In genomic region chr2:46351388-46352141, GRCh38 we compare ENCODE assay signal across 9 cellular contexts. TPM values are rescaled to one million over a fixed set of nuclear protein-coding genes. Genes with fewer than 3 reads are reported as not detected.
DNase-seq lines count a peak whose midpoint lies in the region; ATAC-seq and TF ChIP-seq lines count a peak whose summit lies in the region.
"Had no signal": no experiment of that assay in that cellular context is flagged by ENCODE, and none has a peak within 500 bp of the region (broad histone marks: within the 10 kb centered on the region; RNA-seq: fewer than 3 reads in every experiment).

No MANE protein-coding gene starts in this region.

- no peaks in the 10 kb centered on the region for H3K9me3 Mint-ChIP-seq in CD8-positive, alpha-beta memory T cell
- H3K9me3 Mint-ChIP-seq in activated CD8-positive, alpha-beta memory T cell treated with anti-CD3 and anti-CD28 coated beads, Interleukin-2, amount 10 ng/mL, durations not matched to agents 7 days and 5 days (ENCODE audit: low read depth): no peaks in the 10 kb centered on the region

- H3K27me3 Mint-ChIP-seq in CD8-positive, alpha-beta memory T cell: no peaks in the 10 kb centered on the region
- H3K27me3 Mint-ChIP-seq in activated CD8-positive, alpha-beta memory T cell treated with anti-CD3 and anti-CD28 coated beads, Interleukin-2, amount 10 ng/mL, durations not matched to agents 7 days and 5 days: no peaks in the 10 kb centered on the region

- ATAC-seq in activated CD8-positive, alpha-beta memory T cell treated with anti-CD3 and anti-CD28 coated beads, Interleukin-2, amount 10 ng/mL, durations not matched to agents 7 days and 5 days: peak; percentile 88
- ATAC-seq in HG03159 (IDR thresholded peaks at IDR 0.05; ENCODE audit: unreplicated experiment) (no peak), GM19351 (IDR thresholded peaks at IDR 0.05; ENCODE audit: unreplicated experiment) (no peak)

- POLR2A ChIA-PET in CD8-positive, alpha-beta memory T cell (lab: Charles Lee): no interaction called here

- H3K27ac ChIP-seq in CD8-positive, alpha-beta memory T cell (ENCODE audit: low read depth, low read length): no peak overlapping the region
- peak overlapping the region; percentile 50 to 58 (median 55) for H3K27ac ChIP-seq in esophagus muscularis mucosa (replicated peaks in 1 of 4)

- peak overlapping the region; percentile 71 to 91 (median 84) for H3K4me3 Mint-ChIP-seq in CD8-positive, alpha-beta memory T cell
- H3K4me3 Mint-ChIP-seq in activated CD8-positive, alpha-beta memory T cell treated with anti-CD3 and anti-CD28 coated beads, Interleukin-2, amount 10 ng/mL, durations not matched to agents 7 days and 5 days: peak overlapping the region; percentile 69

- H3K9me3 ChIP-seq in CD8-positive, alpha-beta memory T cell (ENCODE audit: low read length): no peaks in the 10 kb centered on the region
- no peaks in the 10 kb centered on the region for H3K9me3 ChIP-seq in esophagus muscularis mucosa
- H3K9me3 ChIP-seq: BE2C had no signal

- TF ChIP-seq POLR2A in esophagus muscularis mucosa (IDR thresholded peaks at IDR 0.05; ENCODE audit: low read depth): no peak

- peaks cover 63% of the 10 kb centered on the region for H3K4me1 ChIP-seq in CD8-positive, alpha-beta memory T cell (ENCODE audit: insufficient read depth, low read length)
- peaks cover 25 to 70% (median 46%) of the 10 kb centered on the region in 4 donors for H3K4me1 ChIP-seq in esophagus muscularis mucosa

- TF ChIP-seq CTCF in esophagus muscularis mucosa (IDR thresholded peaks at IDR 0.05): no peak

- intact Hi-C loops in esophagus muscularis mucosa (cut with DNase I): no loop called here

- peak; percentile 24 to 72 (median 66) for DNase-seq in CD8-positive, alpha-beta memory T cell
- peak; percentile 90 for DNase-seq in activated CD8-positive, alpha-beta memory T cell treated with anti-CD3 and anti-CD28 coated beads, Interleukin-2, amount 10 ng/mL, durations not matched to agents 7 days and 5 days
- DNase-seq in esophagus muscularis mucosa (ENCODE audit: extremely low spot score) (no peak), superior temporal gyrus (ENCODE audit: extremely low spot score) (no peak), H4 (ENCODE audit: low spot score) (no peak)
- DNase-seq in stimulated activated CD4-positive, alpha-beta T cell treated with anti-CD3 and anti-CD28 coated beads, Interleukin-1b, Interleukin-23, amount 100 ng/mL, for 4 hours (ENCODE audit: low read depth in 2 of 2): peak; percentile 29 to 58
- DNase-seq: BE2C had no signal

- H3K4me3 ChIP-seq in CD8-positive, alpha-beta memory T cell (ENCODE audit: low read length): peak overlapping the region; percentile 48
- peak overlapping the region in 1 of 4 donors; percentile 2 for H3K4me3 ChIP-seq in esophagus muscularis mucosa

- CTCF ChIA-PET in CD8-positive, alpha-beta memory T cell (lab: Charles Lee): no interaction called here
- CTCF ChIA-PET in activated CD8-positive, alpha-beta memory T cell treated with anti-CD3 and anti-CD28 coated beads, Interleukin-2, amount 10 ng/mL, durations not matched to agents 7 days and 5 days (lab: Charles Lee): no interaction called here

- 70% methylated on average over 12 of the region's 14 CpGs for WGBS in esophagus muscularis mucosa

- no peaks in the 10 kb centered on the region for H3K27me3 ChIP-seq in CD8-positive, alpha-beta memory T cell (ENCODE audit: insufficient read depth, low read length, poor library complexity, severe bottlenecking)
- H3K27me3 ChIP-seq in esophagus muscularis mucosa: no peaks in the 10 kb centered on the region
- H3K27me3 ChIP-seq: BE2C had no signal

- no peaks in the 10 kb centered on the region for H3K36me3 ChIP-seq in CD8-positive, alpha-beta memory T cell (ENCODE audit: insufficient read depth, low read length)
- peaks cover 0 to 94% (median 45%) of the 10 kb centered on the region in 4 donors for H3K36me3 ChIP-seq in esophagus muscularis mucosa
- H3K36me3 ChIP-seq: BE2C had no signal

- H3K4me1 Mint-ChIP-seq in CD8-positive, alpha-beta memory T cell: peaks cover 57 to 74% (median 71%) of the 10 kb centered on the region in 3 donors
- H3K4me1 Mint-ChIP-seq in activated CD8-positive, alpha-beta memory T cell treated with anti-CD3 and anti-CD28 coated beads, Interleukin-2, amount 10 ng/mL, durations not matched to agents 7 days and 5 days: peaks cover 57% of the 10 kb centered on the region

- TF ChIP-seq EP300 in esophagus muscularis mucosa (IDR thresholded peaks at IDR 0.05): no peak

- no peaks in the 10 kb centered on the region for H3K36me3 Mint-ChIP-seq in CD8-positive, alpha-beta memory T cell
- peaks cover 16% of the 10 kb centered on the region for H3K36me3 Mint-ChIP-seq in activated CD8-positive, alpha-beta memory T cell treated with anti-CD3 and anti-CD28 coated beads, Interleukin-2, amount 10 ng/mL, durations not matched to agents 7 days and 5 days

- peak overlapping the region; percentile 64 to 95 (median 86) for H3K27ac Mint-ChIP-seq in CD8-positive, alpha-beta memory T cell
- H3K27ac Mint-ChIP-seq in activated CD8-positive, alpha-beta memory T cell treated with anti-CD3 and anti-CD28 coated beads, Interleukin-2, amount 10 ng/mL, durations not matched to agents 7 days and 5 days: peak overlapping the region; percentile 93

RNA-seq across cellular contexts. Expression of gene EPAS1, which starts 54.4 kb away (rescaled TPM):
- total RNA-seq in CD8-positive, alpha-beta memory T cell: 10 to 100 TPM in 1 of 2 experiments, 1 to 10 TPM in 1; 9.0 to 14.5 TPM
- polyA plus RNA-seq in CD8-positive, alpha-beta memory T cell: 1.4 TPM
- total RNA-seq in activated CD8-positive, alpha-beta memory T cell treated with anti-CD3 and anti-CD28 coated beads, Interleukin-2, amount 10 ng/mL, durations not matched to agents 7 days and 5 days: 10 to 100 TPM; 15.6 to 42.5 TPM
- total RNA-seq in esophagus muscularis mucosa: 100 to 1,000 TPM; 113 to 225 (median 183) TPM
- 30.5 and 31.6 TPM in 2 replicates for total RNA-seq in H4 (2014; rRNA removed; shearing (Covaris generic))

Comparison
In these comparisons a context has a peak if more than half of its experiments do, and no peak if none do; other contexts are left out.
1. DNase-seq: peak in CD8-positive, alpha-beta memory T cell (5 of 5), activated CD8-positive, alpha-beta memory T cell treated with anti-CD3 and anti-CD28 coated beads, Interleukin-2, amount 10 ng/mL, durations not matched to agents 7 days and 5 days (single experiment) and stimulated activated CD4-positive, alpha-beta T cell treated with anti-CD3 and anti-CD28 coated beads, Interleukin-1b, Interleukin-23, amount 100 ng/mL, for 4 hours (2 of 2); none in esophagus muscularis mucosa (single experiment), superior temporal gyrus (single experiment) and H4 (single experiment).